ENCODE assay signal across 21 cellular contexts in the genomic region with DNA sequence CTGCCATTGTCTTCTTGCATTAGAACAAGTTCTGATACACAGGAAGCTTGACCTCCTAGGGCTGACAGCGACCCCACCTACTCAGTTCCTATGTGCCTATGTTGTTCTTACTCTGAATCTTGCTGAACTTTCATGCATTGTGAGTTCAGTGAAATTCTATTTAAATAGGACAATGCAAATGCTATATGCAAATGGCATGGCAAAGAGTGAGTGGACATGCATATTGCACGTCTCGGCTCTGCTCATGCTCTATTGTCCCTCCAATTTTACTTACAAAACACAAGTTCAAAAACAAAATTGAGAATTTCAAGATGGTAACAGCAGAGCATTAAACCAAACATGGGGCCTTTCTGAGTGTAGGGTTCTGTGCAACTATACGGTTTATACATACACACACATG. TPM values are rescaled to one million over a fixed set of nuclear protein-coding genes. Genes with fewer than 3 reads are reported as not detected.
DNase-seq lines count a peak whose midpoint lies in the region; ATAC-seq and TF ChIP-seq lines count a peak whose summit lies in the region.
"Had no signal": no experiment of that assay in that cellular context is flagged by ENCODE, and none has a peak within 500 bp of the region (broad histone marks: within the 10 kb centered on the region; RNA-seq: fewer than 3 reads in every experiment).

No MANE protein-coding gene starts in this region.

- no peak overlapping the region for H3K14ac ChIP-seq in neuronal stem cell (ENCODE audit: low read length)

- H4K91ac ChIP-seq in neuronal stem cell (ENCODE audit: low read depth, low read length, poor library complexity), result no peak overlapping the region

- no peak overlapping the region for H2BK120ac ChIP-seq in neuronal stem cell (ENCODE audit: low read depth, low read length)

- H3K27me3 ChIP-seq in neuronal stem cell (ENCODE audit: control insufficient read depth in 3 of 3, insufficient read depth in 3 of 3, low read depth in 1 of 3, low read length in 3 of 3), result no peaks in the 10 kb centered on the region
- H3K27me3 ChIP-seq: BE2C; BLaER1 treated with 17β-estradiol and CSF1 and Interleukin-3, amounts not matched to agents 10 nM and 100 nM had no signal

- ATAC-seq in HG02885 (IDR thresholded peaks at IDR 0.05; ENCODE audit: poor library complexity, unreplicated experiment), result peak; percentile 27
- ATAC-seq: A549 had no signal

- no peak overlapping the region for H3K4me3 ChIP-seq in GM12865 (ENCODE audit: low read depth, low read length)
- no peak overlapping the region for H3K4me3 ChIP-seq in neuronal stem cell (ENCODE audit: low read length in 2 of 2)
- H3K4me3 ChIP-seq: A549; BLaER1 treated with 17β-estradiol and CSF1 and Interleukin-3, amounts not matched to agents 10 nM and 100 nM; HAP-1 had no signal

- no peak overlapping the region for H3K4me3 Mint-ChIP-seq in HFFc6
- H3K4me3 Mint-ChIP-seq: CD14-positive monocyte; CD4-positive, alpha-beta T cell; CD8-positive, alpha-beta memory T cell had no signal

- no peaks in the 10 kb centered on the region; the same call in 1 of the 2 replicates for H3K27me3 Mint-ChIP-seq in HFFc6 (ENCODE audit: insufficient read depth)
- H3K27me3 Mint-ChIP-seq: CD4-positive, alpha-beta T cell; CD8-positive, alpha-beta memory T cell had no signal

- H3K27ac Mint-ChIP-seq in HFFc6, result no peak overlapping the region
- H3K27ac Mint-ChIP-seq: CD14-positive monocyte; CD4-positive, alpha-beta T cell had no signal

- peaks cover 14 to 16% of the 10 kb centered on the region in 2 donors for H3K4me1 ChIP-seq in neuronal stem cell (ENCODE audit: control insufficient read depth in 2 of 2, insufficient read depth in 1 of 2, low read depth in 1 of 2, low read length in 2 of 2)
- H3K4me1 ChIP-seq: BE2C had no signal

- TF ChIP-seq CTCF in GM12865 (IDR thresholded peaks at IDR 0.05; ENCODE audit: insufficient read depth, low read depth, low read length, missing control alignments) (no peak), HFFc6 (IDR thresholded peaks at IDR 0.05) (no peak)

- no peak overlapping the region for H3K4ac ChIP-seq in neuronal stem cell (ENCODE audit: low read length)

- no peak overlapping the region for H3K9ac ChIP-seq in neuronal stem cell (ENCODE audit: low read depth, low read length, poor library complexity)
- H3K9ac ChIP-seq: BLaER1 treated with 17β-estradiol and CSF1 and Interleukin-3, amounts not matched to agents 10 nM and 100 nM had no signal

- H2BK5ac ChIP-seq in neuronal stem cell (ENCODE audit: low read length), result no peak overlapping the region

- DNase-seq in GM12865 (ENCODE audit: low read depth) (peak; percentile 28), NCI-H526 treated with DMSO at 0.1 percent for 48 hours (lab: John Stamatoyannopoulos, UW) (peak; percentile 67), neuronal stem cell (ENCODE audit: low spot score) (no peak), GDM1 (lab: John Stamatoyannopoulos, UW) (no peak), GM03348 (ENCODE audit: low spot score) (no peak), HFFc6 (no peak)
- no peak for DNase-seq in central memory CD4-positive, alpha-beta T cell
- DNase-seq: 8988T; ACHN; AML-193; BE2C; CD4-positive, alpha-beta T cell; CD8-positive, alpha-beta memory T cell; DMS 273 treated with DMSO at 0.1 percent for 48 hours; DMS79; GOT3 had no signal

- no peaks in the 10 kb centered on the region for H3K9me3 ChIP-seq in neuronal stem cell (replicated peaks in 1 of 2; ENCODE audit: control insufficient read depth in 2 of 2, insufficient read depth in 1 of 2, low read depth in 1 of 2, low read length in 2 of 2)
- H3K9me3 ChIP-seq: A549, BE2C, HAP-1 had no signal

- no CpG with 5 or more reads among the region's 4 CpGs for WGBS in neuronal stem cell (ENCODE audit: extremely low coverage in 2 of 2, insufficient read length in 2 of 2, insufficient replicate concordance in 1 of 2), 2 donors

- H2AFZ ChIP-seq in neuronal stem cell (ENCODE audit: low read length), result peak overlapping the region; percentile 41

- H3K36me3 ChIP-seq in neuronal stem cell (replicated peaks in 1 of 2; ENCODE audit: control insufficient read depth in 2 of 2, insufficient read depth in 2 of 2, low read length in 2 of 2), result no peaks in the 10 kb centered on the region
- H3K36me3 ChIP-seq: BE2C; BLaER1 treated with 17β-estradiol and CSF1 and Interleukin-3, amounts not matched to agents 10 nM and 100 nM; HAP-1 had no signal

- no peak overlapping the region for H2BK15ac ChIP-seq in neuronal stem cell (ENCODE audit: low read length)

- no peaks in the 10 kb centered on the region for H3K79me1 ChIP-seq in neuronal stem cell (ENCODE audit: low read depth, low read length)

- H3K36me3 Mint-ChIP-seq in HFFc6 (ENCODE audit: low read depth), result no peaks in the 10 kb centered on the region; the same call in 1 of the 2 replicates
- H3K36me3 Mint-ChIP-seq: CD14-positive monocyte had no signal

- no peak overlapping the region for H3K27ac ChIP-seq in neuronal stem cell (replicated peaks; ENCODE audit: low read length)
- H3K27ac ChIP-seq: A549; BLaER1 treated with 17β-estradiol and CSF1 and Interleukin-3, amounts not matched to agents 10 nM and 100 nM had no signal

- H2AK5ac ChIP-seq in neuronal stem cell (ENCODE audit: low read depth, low read length), result no peak overlapping the region

- H3K9me3 Mint-ChIP-seq in HFFc6, result no peaks in the 10 kb centered on the region
- H3K9me3 Mint-ChIP-seq: CD14-positive monocyte; CD4-positive, alpha-beta T cell; CD8-positive, alpha-beta memory T cell had no signal

- H3K23ac ChIP-seq in neuronal stem cell (ENCODE audit: low read depth, low read length, poor library complexity), result no peak overlapping the region

- no peak overlapping the region for H3K18ac ChIP-seq in neuronal stem cell (ENCODE audit: low read length)

- peaks cover 31% of the 10 kb centered on the region for H3K4me1 Mint-ChIP-seq in HFFc6 (ENCODE audit: low read depth)

- no peak overlapping the region for H3K4me2 ChIP-seq in neuronal stem cell (ENCODE audit: insufficient read depth, low read length, poor library complexity, severe bottlenecking)
- H3K4me2 ChIP-seq: A549; BLaER1 treated with 17β-estradiol and CSF1 and Interleukin-3, amounts not matched to agents 10 nM and 100 nM had no signal

- no peak overlapping the region for H4K8ac ChIP-seq in neuronal stem cell (ENCODE audit: low read depth, low read length)

- no peak overlapping the region for H2BK12ac ChIP-seq in neuronal stem cell (ENCODE audit: low read length)

RNA-seq across cellular contexts. Expression of a gene that starts 5.3 kb away (rescaled TPM):
- polyA plus RNA-seq in neuronal stem cell (2013, experiment 1 of 2), result 36.6 TPM
- polyA plus RNA-seq in neuronal stem cell (2013, experiment 2 of 2), result 40.3 TPM
- total RNA-seq in HFFc6 (2021; fragmentation: NEBNext Ultra II Directional; extraction: Animal tissue kit (Norgen Biotek cat#: 25700)), result 10 to 100 TPM; 16.4 to 18.4 (median 18.0) TPM

RNA-seq across cellular contexts. Expression of a gene that starts 49.3 kb away (rescaled TPM):
- polyA plus RNA-seq in neuronal stem cell (2013, experiment 1 of 2), result 15.5 TPM
- polyA plus RNA-seq in neuronal stem cell (2013, experiment 2 of 2), result 15.9 TPM
- total RNA-seq in HFFc6 (2021; fragmentation: NEBNext Ultra II Directional; extraction: Animal tissue kit (Norgen Biotek cat#: 25700)), result 100 to 1,000 TPM in 4 of 6 experiments, 10 to 100 TPM in 2; 95.9 to 143 (median 107) TPM

Comparison
In these comparisons a context has a peak if more than half of its experiments do, and no peak if none do; other contexts are left out.
1. DNase-seq: peak in GM12865 (single experiment) and NCI-H526 treated with DMSO at 0.1 percent for 48 hours (single experiment); none in neuronal stem cell (single experiment), GDM1 (single experiment), central memory CD4-positive, alpha-beta T cell (single experiment), GM03348 (single experiment) and HFFc6 (single experiment).